ENCODE assay signal across 13 cellular contexts in genomic region chr6:72683797-72684196, GRCh38.
A peak's percentile ranks its signal among the peaks of the same experiment; 100 is the strongest.
DNase-seq lines count a peak whose midpoint lies in the region; ATAC-seq and TF ChIP-seq lines count a peak whose summit lies in the region.
"Had no signal": no experiment of that assay in that cellular context is flagged by ENCODE, and none has a peak within 500 bp of the region (broad histone marks: within the 10 kb centered on the region; RNA-seq: fewer than 3 reads in every experiment).

No MANE protein-coding gene starts in this region.

- CTCF ChIA-PET in CD8-positive, alpha-beta memory T cell (lab: Charles Lee) = interaction anchor here (1.1 kb wide), 1 partner anchor 68 kb away, joined by 3 read pairs; no protein-coding TSS in a partner anchor

- H3K36me3 ChIP-seq in CD8-positive, alpha-beta memory T cell (ENCODE audit: insufficient read depth, low read length) = no peaks in the 10 kb centered on the region

- ATAC-seq in GM19324 (IDR thresholded peaks at IDR 0.05; ENCODE audit: low FRiP score, unreplicated experiment) (peak; percentile 90), HG02642 (IDR thresholded peaks at IDR 0.05; ENCODE audit: poor library complexity, unreplicated experiment) (peak; percentile 89), HG03432 (IDR thresholded peaks at IDR 0.05; ENCODE audit: unreplicated experiment) (peak; percentile 94)
- ATAC-seq: naive thymus-derived CD8-positive, alpha-beta T cell had no signal

- no peaks in the 10 kb centered on the region for H3K9me3 Mint-ChIP-seq in CD8-positive, alpha-beta memory T cell
- H3K9me3 Mint-ChIP-seq in chondrocyte (ENCODE audit: low read depth) = no peaks in the 10 kb centered on the region
- H3K9me3 Mint-ChIP-seq: dendritic cell treated with granulocyte-macrophage colony-stimulating factor and Interleukin-4, amounts not matched to agents 40 ng/mL and 50 ng/mL, for 4 days; naive thymus-derived CD8-positive, alpha-beta T cell had no signal

- H3K27me3 Mint-ChIP-seq in CD8-positive, alpha-beta memory T cell = no peaks in the 10 kb centered on the region
- H3K27me3 Mint-ChIP-seq in chondrocyte (ENCODE audit: low read depth) = no peaks in the 10 kb centered on the region
- H3K27me3 Mint-ChIP-seq: dendritic cell treated with granulocyte-macrophage colony-stimulating factor and Interleukin-4, amounts not matched to agents 40 ng/mL and 50 ng/mL, for 4 days; naive thymus-derived CD8-positive, alpha-beta T cell had no signal

- H3K4me3 ChIP-seq in GM12865 (ENCODE audit: low read depth, low read length) = peak overlapping the region; percentile 63
- H3K4me3 ChIP-seq in CD8-positive, alpha-beta memory T cell (ENCODE audit: low read length) = no peak overlapping the region

- H3K36me3 Mint-ChIP-seq in CD8-positive, alpha-beta memory T cell = no peaks in the 10 kb centered on the region
- H3K36me3 Mint-ChIP-seq in chondrocyte (ENCODE audit: low read depth) = no peaks in the 10 kb centered on the region

- peak; percentile 78 for DNase-seq in GM12865 (ENCODE audit: low read depth)
- DNase-seq in GDM1 (lab: John Stamatoyannopoulos, UW) = no peak
- DNase-seq in CD8-positive, alpha-beta memory T cell = no peak
- no peak for DNase-seq in activated naive CD4-positive, alpha-beta T cell treated with anti-CD3 and anti-CD28 coated beads, Interleukin-2, amount 50 U/mL, for 16 hours
- DNase-seq in chondrocyte (ENCODE audit: low spot score) = no peak
- DNase-seq: activated gamma-delta T cell; foreskin melanocyte; naive thymus-derived CD8-positive, alpha-beta T cell; NCI-H187 treated with DMSO at 0.1 percent for 48 hours had no signal

- no peaks in the 10 kb centered on the region for H3K4me1 ChIP-seq in CD8-positive, alpha-beta memory T cell (ENCODE audit: insufficient read depth, low read length)

- POLR2A ChIA-PET in CD8-positive, alpha-beta memory T cell (lab: Charles Lee) = no interaction called here

- H3K4me3 Mint-ChIP-seq in CD8-positive, alpha-beta memory T cell = no peak overlapping the region
- no peak overlapping the region for H3K4me3 Mint-ChIP-seq in chondrocyte (ENCODE audit: unreplicated experiment)
- H3K4me3 Mint-ChIP-seq: dendritic cell treated with granulocyte-macrophage colony-stimulating factor and Interleukin-4, amounts not matched to agents 40 ng/mL and 50 ng/mL, for 4 days; naive thymus-derived CD8-positive, alpha-beta T cell had no signal

- H3K27ac Mint-ChIP-seq in CD8-positive, alpha-beta memory T cell = peak overlapping the region in 1 of 8 donors; percentile 2
- no peak overlapping the region for H3K27ac Mint-ChIP-seq in chondrocyte (ENCODE audit: unreplicated experiment)
- H3K27ac Mint-ChIP-seq: dendritic cell treated with granulocyte-macrophage colony-stimulating factor and Interleukin-4, amounts not matched to agents 40 ng/mL and 50 ng/mL, for 4 days had no signal

- H3K27ac ChIP-seq in CD8-positive, alpha-beta memory T cell (ENCODE audit: low read depth, low read length) = no peak overlapping the region

- H3K4me1 Mint-ChIP-seq in CD8-positive, alpha-beta memory T cell = no peaks in the 10 kb centered on the region
- H3K4me1 Mint-ChIP-seq in chondrocyte (ENCODE audit: low read depth) = no peaks in the 10 kb centered on the region

- no peaks in the 10 kb centered on the region for H3K27me3 ChIP-seq in CD8-positive, alpha-beta memory T cell (ENCODE audit: insufficient read depth, low read length, poor library complexity, severe bottlenecking)

- no peak for TF ChIP-seq CTCF in GM12865 (IDR thresholded peaks at IDR 0.05; ENCODE audit: insufficient read depth, low read depth, low read length, missing control alignments)
- no peak for TF ChIP-seq CTCF in chondrocyte (IDR thresholded peaks at IDR 0.05)

- H3K9me3 ChIP-seq in CD8-positive, alpha-beta memory T cell (ENCODE audit: low read length) = no peaks in the 10 kb centered on the region
